ENCODE assay signal across 23 cellular contexts in the genomic region with DNA sequence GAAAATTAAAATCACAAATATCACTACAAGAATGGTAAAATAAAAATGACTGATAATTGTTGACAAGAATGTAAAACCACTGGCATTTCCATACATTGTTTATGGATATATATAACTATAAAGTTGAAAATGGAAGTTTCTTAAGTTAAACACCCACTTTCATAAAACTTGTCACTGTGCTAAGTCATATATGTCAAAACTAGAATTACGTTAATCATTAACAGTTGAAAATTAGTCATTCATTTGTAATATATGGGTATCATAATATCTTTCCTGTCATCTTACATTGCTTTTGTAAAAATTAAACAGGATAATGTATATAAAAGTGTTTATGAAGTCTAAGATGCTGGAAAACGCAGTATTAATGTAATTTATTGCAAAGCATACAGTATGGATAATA.
A peak's percentile ranks its signal among the peaks of the same experiment; 100 is the strongest.
DNase-seq lines count a peak whose midpoint lies in the region; ATAC-seq and FAIRE-seq lines count a peak whose summit lies in the region.
"Had no signal": no experiment of that assay in that cellular context is flagged by ENCODE, and none has a peak within 500 bp of the region (broad histone marks: within the 10 kb centered on the region; RNA-seq: fewer than 3 reads in every experiment).

No MANE protein-coding gene starts in this region.

- DNase-seq in stimulated activated naive B cell treated with anti-CD40 and anti-IgM and Interleukin-4, amounts not matched to agents 10 μg/mL and 1 μg/mL and 100 μg/mL, for 72 hours: no peak
- no peak for DNase-seq in HT-29 (ENCODE audit: low spot score)
- no peak for DNase-seq in activated gamma-delta T cell treated with Interleukin-2 at 50 U/mL for 16 hours
- DNase-seq: activated CD4-positive, alpha-beta T cell treated with anti-CD3 and anti-CD28 coated beads for 1 hour; activated CD8-positive, alpha-beta memory T cell treated with anti-CD3 and anti-CD28 coated beads, Interleukin-2, amount 10 ng/mL, durations not matched to agents 7 days and 5 days; activated gamma-delta T cell; BE2C; DMS 273 treated with DMSO at 0.1 percent for 48 hours; hypothalamus; IMR-90; kidney glomerular epithelial cell; NCI-H187 treated with DMSO at 0.1 percent for 48 hours; NCI-H510A treated with DMSO at 0.1 percent for 48 hours; nephron progenitor cell; stimulated activated CD4-positive, alpha-beta T cell treated with anti-CD3 and anti-CD28 coated beads, Interleukin-12 subunit alpha, Interleukin-12 subunit beta, amount 100 ng/mL, for 4 hours; T-helper 9 cell; transverse colon had no signal

- ATAC-seq in GM19324 (IDR thresholded peaks at IDR 0.05; ENCODE audit: low FRiP score, unreplicated experiment) (peak; percentile 35), HG02571 (IDR thresholded peaks at IDR 0.05; ENCODE audit: unreplicated experiment) (peak; percentile 48), HG03135 (IDR thresholded peaks at IDR 0.05; ENCODE audit: unreplicated experiment) (peak; percentile 43)
- no peak for ATAC-seq in stimulated activated naive B cell treated with anti-CD40 and anti-IgM and Interleukin-4, amounts not matched to agents 10 μg/mL and 1 μg/mL and 100 μg/mL, for 72 hours (replicated peaks)
- ATAC-seq: activated CD8-positive, alpha-beta memory T cell treated with anti-CD3 and anti-CD28 coated beads, Interleukin-2, amount 10 ng/mL, durations not matched to agents 7 days and 5 days; stimulated activated memory B cell treated with anti-CD40 and anti-IgM and Interleukin-4, amounts not matched to agents 10 μg/mL and 1 μg/mL and 100 μg/mL, for 72 hours had no signal

- H3K27me3 Mint-ChIP-seq in stimulated activated naive B cell treated with anti-CD40 and anti-IgM and Interleukin-4, amounts not matched to agents 10 μg/mL and 1 μg/mL and 100 μg/mL, for 72 hours: no peaks in the 10 kb centered on the region
- H3K27me3 Mint-ChIP-seq: activated CD8-positive, alpha-beta memory T cell treated with anti-CD3 and anti-CD28 coated beads, Interleukin-2, amount 10 ng/mL, durations not matched to agents 7 days and 5 days had no signal

- no peaks in the 10 kb centered on the region for H3K9me3 Mint-ChIP-seq in stimulated activated naive B cell treated with anti-CD40 and anti-IgM and Interleukin-4, amounts not matched to agents 10 μg/mL and 1 μg/mL and 100 μg/mL, for 72 hours
- H3K9me3 Mint-ChIP-seq: nephron progenitor cell; stimulated activated memory B cell treated with anti-CD40 and anti-IgM and Interleukin-4, amounts not matched to agents 10 μg/mL and 1 μg/mL and 100 μg/mL, for 72 hours had no signal

- no peak overlapping the region for H3K27ac Mint-ChIP-seq in stimulated activated naive B cell treated with anti-CD40 and anti-IgM and Interleukin-4, amounts not matched to agents 10 μg/mL and 1 μg/mL and 100 μg/mL, for 72 hours
- H3K27ac Mint-ChIP-seq: activated CD8-positive, alpha-beta memory T cell treated with anti-CD3 and anti-CD28 coated beads, Interleukin-2, amount 10 ng/mL, durations not matched to agents 7 days and 5 days; nephron progenitor cell; stimulated activated memory B cell treated with anti-CD40 and anti-IgM and Interleukin-4, amounts not matched to agents 10 μg/mL and 1 μg/mL and 100 μg/mL, for 72 hours had no signal

- H3K4me1 Mint-ChIP-seq in stimulated activated naive B cell treated with anti-CD40 and anti-IgM and Interleukin-4, amounts not matched to agents 10 μg/mL and 1 μg/mL and 100 μg/mL, for 72 hours: no peaks in the 10 kb centered on the region
- H3K4me1 Mint-ChIP-seq: activated CD8-positive, alpha-beta memory T cell treated with anti-CD3 and anti-CD28 coated beads, Interleukin-2, amount 10 ng/mL, durations not matched to agents 7 days and 5 days; stimulated activated memory B cell treated with anti-CD40 and anti-IgM and Interleukin-4, amounts not matched to agents 10 μg/mL and 1 μg/mL and 100 μg/mL, for 72 hours had no signal

- no peaks in the 10 kb centered on the region for H3K36me3 Mint-ChIP-seq in stimulated activated naive B cell treated with anti-CD40 and anti-IgM and Interleukin-4, amounts not matched to agents 10 μg/mL and 1 μg/mL and 100 μg/mL, for 72 hours
- H3K36me3 Mint-ChIP-seq: activated CD8-positive, alpha-beta memory T cell treated with anti-CD3 and anti-CD28 coated beads, Interleukin-2, amount 10 ng/mL, durations not matched to agents 7 days and 5 days; stimulated activated memory B cell treated with anti-CD40 and anti-IgM and Interleukin-4, amounts not matched to agents 10 μg/mL and 1 μg/mL and 100 μg/mL, for 72 hours had no signal

- no peak overlapping the region for H3K4me3 Mint-ChIP-seq in stimulated activated naive B cell treated with anti-CD40 and anti-IgM and Interleukin-4, amounts not matched to agents 10 μg/mL and 1 μg/mL and 100 μg/mL, for 72 hours
- H3K4me3 Mint-ChIP-seq: activated CD8-positive, alpha-beta memory T cell treated with anti-CD3 and anti-CD28 coated beads, Interleukin-2, amount 10 ng/mL, durations not matched to agents 7 days and 5 days; nephron progenitor cell; stimulated activated memory B cell treated with anti-CD40 and anti-IgM and Interleukin-4, amounts not matched to agents 10 μg/mL and 1 μg/mL and 100 μg/mL, for 72 hours had no signal

- FAIRE-seq in islet of Langerhans (lab: Jason Lieb, UNC): peak; percentile 27
- FAIRE-seq: H1 had no signal

Comparison
In these comparisons a context has a peak if more than half of its experiments do, and no peak if none do; other contexts are left out.
1. ATAC-seq: peak in GM19324 (single experiment), HG02571 (single experiment) and HG03135 (single experiment); none in stimulated activated naive B cell treated with anti-CD40 and anti-IgM and Interleukin-4, amounts not matched to agents 10 μg/mL and 1 μg/mL and 100 μg/mL, for 72 hours (0 of 2).